8 cellular contexts compared by ENCODE assay signal in genomic region chr17:42832934-42833770, GRCh38. TPM values are rescaled to one million over a fixed set of nuclear protein-coding genes. Genes with fewer than 3 reads are reported as not detected.
DNase-seq lines count a peak whose midpoint lies in the region; ATAC-seq, FAIRE-seq and TF ChIP-seq lines count a peak whose summit lies in the region.

TSS of gene PSME3 (plus strand) at chr17:42833397. CDS start at chr17:42833632, 235 bp downstream.

- POLR2A ChIA-PET in Caco-2 (lab: Charles Lee) = interaction anchor here (0.6 to 1.8 kb wide), 5 partner anchors 9 to 165 kb away, joined by 3 to 19 read pairs (median 5); partner anchors contain the start of genes BECN1, RPL27 and VPS25

- H3K4me1 ChIP-seq in Caco-2 (0 out of 2 replicates have a peak, but pooled peaks cover 14% of the 10 kb centered on the region), NT2/D1 (ENCODE audit: insufficient read depth, insufficient read length) (no peaks in the 10 kb centered on the region)

- H3K27me3 Mint-ChIP-seq in Caco-2 (ENCODE audit: insufficient read depth, unreplicated experiment) = no peaks in the 10 kb centered on the region
- peaks cover 12% of the 10 kb centered on the region for H3K27me3 Mint-ChIP-seq in mesothelial cell of epicardium (ENCODE audit: low read depth)

- H3K36me3 Mint-ChIP-seq in Caco-2 (ENCODE audit: insufficient read depth, unreplicated experiment) (peaks cover 50% of the 10 kb centered on the region), mesothelial cell of epicardium (peaks cover 12% of the 10 kb centered on the region)

- H3K4me1 Mint-ChIP-seq in Caco-2 (ENCODE audit: low read depth, unreplicated experiment) (no peaks in the 10 kb centered on the region), mesothelial cell of epicardium (peaks cover 19% of the 10 kb centered on the region)

- H3K27ac Mint-ChIP-seq in Caco-2 (ENCODE audit: unreplicated experiment) = peak within 1 kb of the TSS; percentile 95
- H3K27ac Mint-ChIP-seq in mesothelial cell of epicardium = peak within 1 kb of the TSS; percentile 98

- peak; percentile 75 for ATAC-seq in GM21360 (IDR thresholded peaks at IDR 0.05; ENCODE audit: unreplicated experiment)

- intact Hi-C loops in Caco-2 (cut with micrococcal nuclease; ENCODE audit: unreplicated experiment) = no loop called here

- H3K4me3 ChIP-seq in Caco-2 (ENCODE audit: low read depth, low read length) = peak within 1 kb of the TSS; percentile 97
- H3K4me3 ChIP-seq in NT2/D1 (ENCODE audit: insufficient read length, low read depth) = peak within 1 kb of the TSS; percentile 98

- in situ Hi-C loops in endometrial microvascular endothelial cells (cut with HindIII; ENCODE audit: inconsistent ontology term, low pct_unique_long_range_greater_than_20kb, low sequenced_read_pairs) = no loop called here

- DNase-seq in Caco-2 = peak; percentile 91 to 92
- DNase-seq in HTR-8/SVneo (ENCODE audit: insufficient read length, low spot score) = peak; percentile 97
- peak; percentile 72 for DNase-seq in NT2/D1 (ENCODE audit: low read depth, low spot score)
- DNase-seq in activated CD8-positive, alpha-beta memory T cell treated with anti-CD3 and anti-CD28 coated beads, Interleukin-2, amount 50 U/mL, for 24 hours (ENCODE audit: extremely low read depth) = peak; percentile 82
- DNase-seq in mesothelial cell of epicardium (ENCODE audit: low spot score in 2 of 2, unreplicated experiment in 2 of 2) = peak; percentile 73 to 89
- peak; percentile 85 to 88 for DNase-seq in stimulated activated CD8-positive, alpha-beta memory T cell treated with anti-CD3 and anti-CD28 coated beads, Interleukin-15, amount 100 ng/mL, for 48 hours (ENCODE audit: low read depth in 2 of 2)

- H3K27me3 ChIP-seq in Caco-2 (replicated peaks; ENCODE audit: control insufficient read depth, insufficient read depth, low read length) (no peaks in the 10 kb centered on the region), NT2/D1 (ENCODE audit: insufficient read depth, insufficient read length) (no peaks in the 10 kb centered on the region)

- H3K4me3 Mint-ChIP-seq in Caco-2 (ENCODE audit: unreplicated experiment) (peak within 1 kb of the TSS; percentile 91), mesothelial cell of epicardium (peak within 1 kb of the TSS; percentile 92)

- BruUV-seq in Caco-2 (replicated peaks; lab: Mats Ljungman, UMichigan) = TSS peak; percentile 80

- H3K9me3 Mint-ChIP-seq in Caco-2 (ENCODE audit: unreplicated experiment) (no peaks in the 10 kb centered on the region), mesothelial cell of epicardium (no peaks in the 10 kb centered on the region)

- peak within 1 kb of the TSS; percentile 99 for H3K9ac ChIP-seq in NT2/D1 (ENCODE audit: insufficient read length, low read depth)

- CTCF ChIA-PET in Caco-2 (lab: Charles Lee) = interaction anchor here (0.6 to 1.4 kb wide), 6 partner anchors 9 to 486 kb away, joined by 3 to 11 read pairs (median 4); partner anchors contain the start of gene BECN1

- TF ChIP-seq CTCF in Caco-2 (IDR thresholded peaks at IDR 0.05; ENCODE audit: insufficient read depth in 1 of 2, low read depth in 1 of 2, low read length in 1 of 2, severe bottlenecking in 1 of 2, unreplicated experiment in 1 of 2) (no peak), mesothelial cell of epicardium (IDR thresholded peaks at IDR 0.05; ENCODE audit: unreplicated experiment) (no peak)

- H3K36me3 ChIP-seq in Caco-2 (ENCODE audit: control insufficient read depth, insufficient read depth, low read length) = peaks cover 4% of the 10 kb centered on the region
- H3K36me3 ChIP-seq in NT2/D1 (ENCODE audit: insufficient read depth, insufficient read length, low read length) = peaks cover 34% of the 10 kb centered on the region

- FAIRE-seq in HTR-8/SVneo (lab: Jason Lieb, UNC) = peak; percentile 98

- no peaks in the 10 kb centered on the region for H3K9me3 ChIP-seq in Caco-2
- no peaks in the 10 kb centered on the region for H3K9me3 ChIP-seq in NT2/D1 (ENCODE audit: insufficient read depth, low read length)

RNA-seq across cellular contexts. Expression of gene PSME3, which starts in this region (rescaled TPM):
- 195 and 197 TPM in 2 replicates for total RNA-seq in Caco-2 (2022)
- 163 TPM for total RNA-seq in endometrial microvascular endothelial cells (ENCODE audit: inconsistent ontology term)
- total RNA-seq in mesothelial cell of epicardium = 88.7 to 92.8 TPM (median 92.0 TPM) in 3 replicates

Comparison
In these comparisons a context has a peak if more than half of its experiments do, and no peak if none do; other contexts are left out.
1. Peak in every context shown above with its lines: DNase-seq, ATAC-seq and H3K4me3 ChIP-seq.